26 cellular contexts compared by ENCODE assay signal in genomic region chr11:123374622-123374968, GRCh38.
"Had no signal": no experiment of that assay in that cellular context is flagged by ENCODE, and none has a peak within 500 bp of the region (broad histone marks: within the 10 kb centered on the region; RNA-seq: fewer than 3 reads in every experiment).

No MANE protein-coding gene starts in this region.

- H3K27me3 ChIP-seq: colonic mucosa, dorsolateral prefrontal cortex, right lobe of liver, tibial nerve had no signal

- H3K27ac ChIP-seq: colonic mucosa, dorsolateral prefrontal cortex, parathyroid adenoma, right lobe of liver, stomach, suprapubic skin, tibial nerve had no signal

- H3K9me3 ChIP-seq: colonic mucosa, right lobe of liver, stomach, suprapubic skin, tibial nerve had no signal

- H3K9me3 Mint-ChIP-seq: activated B cell treated with CpG ODN at 0.5 μM for 24 hours; activated naive CD8-positive, alpha-beta T cell treated with anti-CD3 and anti-CD28 coated beads for 36 hours; activated T-cell treated with anti-CD3 and anti-CD28 coated beads, Interleukin-2, amount 50 U/mL, for 4 hours; effector memory CD8-positive, alpha-beta T cell; nephron; stimulated activated memory B cell treated with anti-CD40 and anti-IgM and Interleukin-4, amounts not matched to agents 10 μg/mL and 1 μg/mL and 100 μg/mL, for 72 hours had no signal

- H3K4me1 ChIP-seq: colonic mucosa, parathyroid adenoma, right lobe of liver, stomach, suprapubic skin, tibial nerve had no signal

- DNase-seq: activated B cell treated with CpG ODN at 0.5 μM for 24 hours; activated CD4-positive, alpha-beta T cell treated with anti-CD3 and anti-CD28 coated beads for 36 hours; activated CD4-positive, alpha-beta T cell treated with anti-CD3 and anti-CD28 coated beads, Interleukin-2, amount 50 U/mL, for 4 hours; activated CD8-positive, alpha-beta memory T cell treated with anti-CD3 and anti-CD28 coated beads for 24 hours; activated CD8-positive, alpha-beta memory T cell treated with anti-CD3 and anti-CD28 coated beads, Interleukin-2, amount 50 U/mL, for 4 hours; activated naive CD4-positive, alpha-beta T cell treated with Interleukin-2 at 50 U/mL for 16 hours; activated naive CD8-positive, alpha-beta T cell treated with anti-CD3 and anti-CD28 coated beads for 36 hours; activated T-cell treated with anti-CD3 and anti-CD28 coated beads, Interleukin-2, amount 50 U/mL, for 4 hours; colonic mucosa; dorsolateral prefrontal cortex; effector memory CD8-positive, alpha-beta T cell; foreskin melanocyte; hippocampal formation; kidney glomerular epithelial cell; midbrain; right lobe of liver; small intestine; stimulated activated CD4-positive, alpha-beta T cell treated with anti-CD3 and anti-CD28 coated beads, Interleukin-2, amount 100 ng/mL, for 24 hours; stomach; T1000 had no signal

- H3K4me3 ChIP-seq: colonic mucosa, dorsolateral prefrontal cortex, right lobe of liver, stomach, suprapubic skin, tibial nerve had no signal

- ATAC-seq: effector memory CD8-positive, alpha-beta T cell; esophagus mucosa; right lobe of liver; stimulated activated memory B cell treated with anti-CD40 and anti-IgM and Interleukin-4, amounts not matched to agents 10 μg/mL and 1 μg/mL and 100 μg/mL, for 72 hours had no signal

- H3K4me3 Mint-ChIP-seq: activated B cell treated with CpG ODN at 0.5 μM for 24 hours; activated CD4-positive, alpha-beta T cell treated with anti-CD3 and anti-CD28 coated beads for 36 hours; activated naive CD8-positive, alpha-beta T cell treated with anti-CD3 and anti-CD28 coated beads for 36 hours; activated T-cell treated with anti-CD3 and anti-CD28 coated beads, Interleukin-2, amount 50 U/mL, for 4 hours; effector memory CD8-positive, alpha-beta T cell; nephron; stimulated activated memory B cell treated with anti-CD40 and anti-IgM and Interleukin-4, amounts not matched to agents 10 μg/mL and 1 μg/mL and 100 μg/mL, for 72 hours had no signal

- H3K27me3 Mint-ChIP-seq: activated B cell treated with CpG ODN at 0.5 μM for 24 hours; effector memory CD8-positive, alpha-beta T cell; stimulated activated memory B cell treated with anti-CD40 and anti-IgM and Interleukin-4, amounts not matched to agents 10 μg/mL and 1 μg/mL and 100 μg/mL, for 72 hours had no signal

- H3K4me1 Mint-ChIP-seq: activated B cell treated with CpG ODN at 0.5 μM for 24 hours; activated naive CD8-positive, alpha-beta T cell treated with anti-CD3 and anti-CD28 coated beads for 36 hours; stimulated activated memory B cell treated with anti-CD40 and anti-IgM and Interleukin-4, amounts not matched to agents 10 μg/mL and 1 μg/mL and 100 μg/mL, for 72 hours had no signal

- H3K36me3 Mint-ChIP-seq: activated naive CD8-positive, alpha-beta T cell treated with anti-CD3 and anti-CD28 coated beads for 36 hours; stimulated activated memory B cell treated with anti-CD40 and anti-IgM and Interleukin-4, amounts not matched to agents 10 μg/mL and 1 μg/mL and 100 μg/mL, for 72 hours had no signal

- H3K27ac Mint-ChIP-seq: activated B cell treated with CpG ODN at 0.5 μM for 24 hours; activated CD4-positive, alpha-beta T cell treated with anti-CD3 and anti-CD28 coated beads for 36 hours; activated naive CD8-positive, alpha-beta T cell treated with anti-CD3 and anti-CD28 coated beads for 36 hours; effector memory CD8-positive, alpha-beta T cell; nephron; stimulated activated memory B cell treated with anti-CD40 and anti-IgM and Interleukin-4, amounts not matched to agents 10 μg/mL and 1 μg/mL and 100 μg/mL, for 72 hours had no signal

- H3K36me3 ChIP-seq: colonic mucosa, right lobe of liver, stomach, suprapubic skin, tibial nerve had no signal
